In genomic region chrX:123851010-123851409, GRCh38 we compare ENCODE assay signal across 29 cellular contexts. TPM values are rescaled to one million over a fixed set of nuclear protein-coding genes. Genes with fewer than 3 reads are reported as not detected.
DNase-seq lines count a peak whose midpoint lies in the region; ATAC-seq, FAIRE-seq and TF ChIP-seq lines count a peak whose summit lies in the region.
"Had no signal": no experiment of that assay in that cellular context is flagged by ENCODE, and none has a peak within 500 bp of the region (broad histone marks: within the 10 kb centered on the region; RNA-seq: fewer than 3 reads in every experiment).

No MANE protein-coding gene starts in this region.

- no peaks in the 10 kb centered on the region for H3K9me3 ChIP-seq in endodermal cell (ENCODE audit: control insufficient read depth, low read length)
- H3K9me3 ChIP-seq: BLaER1, breast epithelium, colonic mucosa, esophagus muscularis mucosa, SJCRH30 had no signal

- ATAC-seq in activated T-cell treated with anti-CD3 and anti-CD28 coated beads, Interleukin-2, amount 50 U/mL, for 72 hours (replicated peaks in 1 of 2): no peak
- ATAC-seq in GM21528 (IDR thresholded peaks at IDR 0.05; ENCODE audit: low FRiP score, unreplicated experiment): no peak
- ATAC-seq: activated T-helper 17 cell treated with anti-CD3 and anti-CD28 coated beads, Interleukin-2, amount 50 U/mL, for 72 hours; effector memory CD8-positive, alpha-beta T cell; foreskin keratinocyte; left cardiac atrium; stimulated activated naive CD8-positive, alpha-beta T cell treated with anti-CD3 and anti-CD28 coated beads, Interleukin-15, amount 100 ng/mL, for 72 hours had no signal

- TF ChIP-seq CTCF in NB4 (IDR thresholded peaks at IDR 0.05; ENCODE audit: low read depth, low read length) (no peak), endodermal cell (conservative IDR thresholded peaks at IDR 0.05) (no peak)

- DNase-seq in NB4 (ENCODE audit: low read depth): peak; percentile 57
- peak; percentile 49 for DNase-seq in endodermal cell
- DNase-seq in renal cortical epithelial cell (ENCODE audit: low read depth): peak; percentile 40
- DNase-seq in activated T-cell treated with anti-CD3 and anti-CD28 coated beads, Interleukin-2, amount 50 U/mL, for 72 hours: no peak
- no peak for DNase-seq in NCI-H1436 treated with DMSO at 0.1 percent for 48 hours (lab: John Stamatoyannopoulos, UW)
- DNase-seq: activated CD4-positive, alpha-beta T cell treated with anti-CD3 and anti-CD28 coated beads, Interleukin-2, amount 50 U/mL, for 48 hours; colonic mucosa; DND-41; effector memory CD8-positive, alpha-beta T cell; foreskin keratinocyte; left cardiac atrium; NCI-H1092; NCI-H187; NCI-H2171 treated with DMSO at 0.1 percent for 48 hours; NCI-H524 treated with DMSO at 0.1 percent for 48 hours; NK-92 treated with Interleukin-12 subunit alpha and Interleukin-12 subunit beta, amount 100 ng/mL, for 24 hours; occipital lobe; SJCRH30; stimulated activated naive CD8-positive, alpha-beta T cell treated with anti-CD3 and anti-CD28 coated beads, Interleukin-15, amount 100 ng/mL, for 72 hours; T-helper 1 cell had no signal

- H3K27me3 ChIP-seq in endodermal cell (ENCODE audit: control insufficient read depth, insufficient read depth, low read length, poor library complexity, severe bottlenecking): no peaks in the 10 kb centered on the region
- H3K27me3 ChIP-seq: BLaER1, breast epithelium, colonic mucosa, esophagus muscularis mucosa, foreskin keratinocyte, SJCRH30 had no signal

- no peaks in the 10 kb centered on the region for H3K4me1 ChIP-seq in endodermal cell (ENCODE audit: control insufficient read depth, insufficient read depth, low read length)
- H3K4me1 ChIP-seq: BLaER1, breast epithelium, colonic mucosa, esophagus muscularis mucosa, foreskin keratinocyte, SJCRH30 had no signal

- no peak overlapping the region for H3K27ac Mint-ChIP-seq in endodermal cell
- H3K27ac Mint-ChIP-seq in activated T-cell treated with anti-CD3 and anti-CD28 coated beads, Interleukin-2, amount 50 U/mL, for 72 hours: no peak overlapping the region
- H3K27ac Mint-ChIP-seq: activated T-helper 17 cell treated with anti-CD3 and anti-CD28 coated beads, Interleukin-2, amount 50 U/mL, for 72 hours; effector memory CD8-positive, alpha-beta T cell; memory B cell; stimulated activated naive CD8-positive, alpha-beta T cell treated with anti-CD3 and anti-CD28 coated beads, Interleukin-15, amount 100 ng/mL, for 72 hours had no signal

- no peaks in the 10 kb centered on the region for H3K36me3 ChIP-seq in endodermal cell (ENCODE audit: control insufficient read depth, insufficient read depth, low read length)
- H3K36me3 ChIP-seq: BLaER1, breast epithelium, colonic mucosa, esophagus muscularis mucosa, SJCRH30 had no signal

- FAIRE-seq in G401.6 (lab: Jason Lieb, UNC): peak; percentile 36
- FAIRE-seq: RCC 7860 had no signal

- H3K27ac ChIP-seq in endodermal cell (ENCODE audit: low read depth, low read length): no peak overlapping the region
- H3K27ac ChIP-seq: BLaER1, breast epithelium, colonic mucosa, esophagus muscularis mucosa, foreskin keratinocyte, SJCRH30 had no signal

- TF ChIP-seq POLR2A in NB4 (IDR thresholded peaks at IDR 0.05; ENCODE audit: extremely low read depth, insufficient read length): no peak

- no peaks in the 10 kb centered on the region for H3K27me3 Mint-ChIP-seq in endodermal cell (ENCODE audit: insufficient read depth)
- H3K27me3 Mint-ChIP-seq in activated T-cell treated with anti-CD3 and anti-CD28 coated beads, Interleukin-2, amount 50 U/mL, for 72 hours (ENCODE audit: low read depth): peaks cover 7% of the 10 kb centered on the region
- H3K27me3 Mint-ChIP-seq: activated naive CD4-positive, alpha-beta T cell treated with anti-CD3 and anti-CD28 coated beads, Interleukin-2, amount 50 U/mL, for 24 hours; activated T-helper 17 cell treated with anti-CD3 and anti-CD28 coated beads, Interleukin-2, amount 50 U/mL, for 72 hours; effector memory CD8-positive, alpha-beta T cell; memory B cell; stimulated activated naive CD8-positive, alpha-beta T cell treated with anti-CD3 and anti-CD28 coated beads, Interleukin-15, amount 100 ng/mL, for 72 hours had no signal

- 60% methylated on average over 1 of the region's 1 CpG; no CpG with 5 or more reads in 1 of the 2 experiments for WGBS in endodermal cell (ENCODE audit: insufficient coverage in 1 of 2, insufficient read length in 1 of 2), 2 experiments

- H3K4me3 ChIP-seq in NB4 (ENCODE audit: low read depth, low read length) (no peak overlapping the region), endodermal cell (ENCODE audit: low read length) (no peak overlapping the region)
- H3K4me3 ChIP-seq: BLaER1, breast epithelium, colonic mucosa, esophagus muscularis mucosa, SJCRH30 had no signal

- H3K9me3 Mint-ChIP-seq in endodermal cell: peaks cover 69% of the 10 kb centered on the region
- no peaks in the 10 kb centered on the region for H3K9me3 Mint-ChIP-seq in activated T-cell treated with anti-CD3 and anti-CD28 coated beads, Interleukin-2, amount 50 U/mL, for 72 hours
- H3K9me3 Mint-ChIP-seq: activated naive CD4-positive, alpha-beta T cell treated with anti-CD3 and anti-CD28 coated beads, Interleukin-2, amount 50 U/mL, for 24 hours; activated T-helper 17 cell treated with anti-CD3 and anti-CD28 coated beads, Interleukin-2, amount 50 U/mL, for 72 hours; effector memory CD8-positive, alpha-beta T cell; memory B cell; stimulated activated naive CD8-positive, alpha-beta T cell treated with anti-CD3 and anti-CD28 coated beads, Interleukin-15, amount 100 ng/mL, for 72 hours had no signal

- H3K4me3 Mint-ChIP-seq in endodermal cell: no peak overlapping the region
- no peak overlapping the region for H3K4me3 Mint-ChIP-seq in activated T-cell treated with anti-CD3 and anti-CD28 coated beads, Interleukin-2, amount 50 U/mL, for 72 hours
- H3K4me3 Mint-ChIP-seq: activated naive CD4-positive, alpha-beta T cell treated with anti-CD3 and anti-CD28 coated beads, Interleukin-2, amount 50 U/mL, for 24 hours; activated T-helper 17 cell treated with anti-CD3 and anti-CD28 coated beads, Interleukin-2, amount 50 U/mL, for 72 hours; effector memory CD8-positive, alpha-beta T cell; memory B cell; stimulated activated naive CD8-positive, alpha-beta T cell treated with anti-CD3 and anti-CD28 coated beads, Interleukin-15, amount 100 ng/mL, for 72 hours had no signal

- peaks cover 6% of the 10 kb centered on the region for H3K4me1 Mint-ChIP-seq in endodermal cell
- peaks cover 8% of the 10 kb centered on the region for H3K4me1 Mint-ChIP-seq in activated T-cell treated with anti-CD3 and anti-CD28 coated beads, Interleukin-2, amount 50 U/mL, for 72 hours (ENCODE audit: low read depth)

- no peaks in the 10 kb centered on the region for H3K36me3 Mint-ChIP-seq in endodermal cell (ENCODE audit: low read depth)
- H3K36me3 Mint-ChIP-seq in activated T-cell treated with anti-CD3 and anti-CD28 coated beads, Interleukin-2, amount 50 U/mL, for 72 hours (ENCODE audit: insufficient read depth in 2 of 2): no peaks in the 10 kb centered on the region
- H3K36me3 Mint-ChIP-seq: activated naive CD4-positive, alpha-beta T cell treated with anti-CD3 and anti-CD28 coated beads, Interleukin-2, amount 50 U/mL, for 24 hours; memory B cell had no signal

- H3K9ac ChIP-seq in endodermal cell (ENCODE audit: extremely low read depth, low read length, poor library complexity, severe bottlenecking): no peak overlapping the region
- H3K9ac ChIP-seq: BLaER1 had no signal

RNA-seq across cellular contexts. Expression of gene XIAP, which starts 8.8 kb away (rescaled TPM):
- total RNA-seq in endodermal cell (10 to 100 TPM; 59.1 to 59.8 TPM), renal cortical epithelial cell (47.8 and 58.0 TPM in 2 replicates)
- polyA plus RNA-seq in endodermal cell (2013, experiment 1 of 2): 21.5 TPM
- 18.1 TPM for polyA plus RNA-seq in endodermal cell (2013, experiment 2 of 2)
- 10 to 100 TPM; 35.1 to 41.4 TPM for total RNA-seq in activated T-cell treated with anti-CD3 and anti-CD28 coated beads, Interleukin-2, amount 50 U/mL, for 72 hours

Comparison
In these comparisons a context has a peak if more than half of its experiments do, and no peak if none do; other contexts are left out.
1. DNase-seq: peak in NB4 (single experiment), endodermal cell (single experiment) and renal cortical epithelial cell (single experiment); none in activated T-cell treated with anti-CD3 and anti-CD28 coated beads, Interleukin-2, amount 50 U/mL, for 72 hours (0 of 2) and NCI-H1436 treated with DMSO at 0.1 percent for 48 hours (single experiment).